Comparison of ENCODE assay signal across 2 cellular contexts in the genomic region with DNA sequence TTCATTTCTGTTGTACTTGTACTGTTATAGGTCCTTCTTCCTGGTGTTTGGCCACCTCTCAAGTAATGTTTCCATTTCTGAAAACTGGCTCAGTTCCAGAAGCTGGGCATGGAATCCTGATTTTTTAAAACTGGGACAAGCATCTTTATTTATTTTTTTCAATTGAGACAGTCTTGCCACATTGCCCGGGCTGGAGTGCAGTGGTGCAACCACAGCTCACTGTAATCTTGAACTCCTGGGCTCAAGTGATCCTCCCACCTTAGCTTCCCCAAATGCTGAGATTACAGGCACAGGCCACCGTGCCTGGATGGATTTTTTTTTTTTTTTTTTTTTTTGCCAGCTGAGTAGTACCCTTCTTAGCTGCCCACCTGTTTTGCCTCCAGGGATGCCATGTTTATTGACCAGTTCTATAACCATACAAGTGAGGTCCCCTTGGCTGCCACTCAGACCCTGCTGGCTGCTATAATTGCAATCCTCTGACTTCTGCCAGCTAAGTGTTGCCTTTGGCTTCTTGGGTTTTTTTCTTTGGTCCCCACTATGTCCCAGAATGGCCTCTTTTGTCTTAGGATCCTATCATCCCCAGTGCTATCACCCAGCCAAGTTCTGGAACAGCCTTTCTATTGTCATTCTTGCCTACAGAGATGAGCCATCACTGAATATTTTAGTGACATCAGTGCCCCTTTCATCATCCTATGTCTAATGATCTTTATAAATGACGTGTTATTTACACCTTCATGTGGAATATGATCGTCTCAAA.
TF ChIP-seq lines count a peak whose summit lies in the region.

No MANE protein-coding gene starts in this region.

TF ChIP-seq in SK-N-SH, 30 proteins besides CTCF, POLR2A, EP300 and RAD21 (continued from another document):
- TF ChIP-seq, protein P1, sequence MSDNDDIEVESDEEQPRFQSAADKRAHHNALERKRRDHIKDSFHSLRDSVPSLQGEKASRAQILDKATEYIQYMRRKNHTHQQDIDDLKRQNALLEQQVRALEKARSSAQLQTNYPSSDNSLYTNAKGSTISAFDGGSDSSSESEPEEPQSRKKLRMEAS (IDR thresholded peaks at IDR 0.05; ENCODE audit: low read depth), result no peak
- TF ChIP-seq YY1 (IDR thresholded peaks at IDR 0.05; ENCODE audit: low read depth), result no peak

TF ChIP-seq in SK-N-SH treated with all-trans-retinoic acid at 6 μM for 48 hours, 23 proteins besides CTCF, POLR2A, EP300 and RAD21 (continued from another document):
- TF ChIP-seq, protein P2, sequence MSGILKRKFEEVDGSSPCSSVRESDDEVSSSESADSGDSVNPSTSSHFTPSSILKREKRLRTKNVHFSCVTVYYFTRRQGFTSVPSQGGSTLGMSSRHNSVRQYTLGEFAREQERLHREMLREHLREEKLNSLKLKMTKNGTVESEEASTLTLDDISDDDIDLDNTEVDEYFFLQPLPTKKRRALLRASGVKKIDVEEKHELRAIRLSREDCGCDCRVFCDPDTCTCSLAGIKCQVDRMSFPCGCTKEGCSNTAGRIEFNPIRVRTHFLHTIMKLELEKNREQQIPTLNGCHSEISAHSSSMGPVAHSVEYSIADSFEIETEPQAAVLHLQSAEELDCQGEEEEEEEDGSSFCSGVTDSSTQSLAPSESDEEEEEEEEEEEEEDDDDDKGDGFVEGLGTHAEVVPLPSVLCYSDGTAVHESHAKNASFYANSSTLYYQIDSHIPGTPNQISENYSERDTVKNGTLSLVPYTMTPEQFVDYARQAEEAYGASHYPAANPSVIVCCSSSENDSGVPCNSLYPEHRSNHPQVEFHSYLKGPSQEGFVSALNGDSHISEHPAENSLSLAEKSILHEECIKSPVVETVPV (CRISPR knock-in tag; IDR thresholded peaks at IDR 0.05), result no peak
- no peak for TF ChIP-seq TOX (CRISPR knock-in tag; IDR thresholded peaks at IDR 0.05; ENCODE audit: borderline replicate concordance)
